12 cellular contexts compared by ENCODE assay signal in genomic region chr22:39066442-39067276, GRCh38. TPM values are rescaled to one million over a fixed set of nuclear protein-coding genes. Genes with fewer than 3 reads are reported as not detected.
DNase-seq lines count a peak whose midpoint lies in the region; ATAC-seq, FAIRE-seq and TF ChIP-seq lines count a peak whose summit lies in the region.
"Not testable (repeated sequence)": the region's sequence is repeated elsewhere in the genome, so short reads cannot be mapped to it uniquely, and the experiment has no call there.
"Had no signal": no experiment of that assay in that cellular context is flagged by ENCODE, and none has a peak within 500 bp of the region (broad histone marks: within the 10 kb centered on the region; RNA-seq: fewer than 3 reads in every experiment).

No MANE protein-coding gene starts in this region.

- H3K4me2 ChIP-seq in BLaER1 = peak overlapping the region; percentile 77
- peak overlapping the region; percentile 79 for H3K4me2 ChIP-seq in SU-DHL-6 (ENCODE audit: low read depth, low read length, poor library complexity, severe bottlenecking)
- peak overlapping the region; percentile 44 for H3K4me2 ChIP-seq in mammary epithelial cell (ENCODE audit: insufficient read depth, low read depth, low read length)

- H3K9ac ChIP-seq in BLaER1 = peak overlapping the region; percentile 28; the same call in 1 of the 2 replicates
- peak overlapping the region; percentile 74 for H3K9ac ChIP-seq in SU-DHL-6 (ENCODE audit: low read length)
- not testable (repeated sequence) for H3K9ac ChIP-seq in mammary epithelial cell (ENCODE audit: insufficient read depth, low read length)

- dilution Hi-C loops in mammary epithelial cell (cut with HindIII; ENCODE audit: low sequenced_read_pairs) = not testable (repeated sequence)

- peak overlapping the region; percentile 73 for H3K27ac ChIP-seq in BLaER1
- peak overlapping the region; percentile 99 for H3K27ac ChIP-seq in SU-DHL-6 (ENCODE audit: low read depth, low read length)
- H3K27ac ChIP-seq in mammary epithelial cell (ENCODE audit: insufficient read depth, low read depth, low read length) = peak overlapping the region; percentile 60

- not testable (repeated sequence) for H2AFZ ChIP-seq in SU-DHL-6 (ENCODE audit: low read depth, low read length, severe bottlenecking)
- H2AFZ ChIP-seq in mammary epithelial cell (ENCODE audit: low read depth, low read length) = peak overlapping the region; percentile 23

- H3K4me3 ChIP-seq in BLaER1 (peak overlapping the region; percentile 14; the same call in 1 of the 2 replicates), SU-DHL-6 (ENCODE audit: insufficient read depth, low read length, poor library complexity, severe bottlenecking) (peak overlapping the region; percentile 53), mononuclear cell (ENCODE audit: low read length) (peak overlapping the region; percentile 42)
- H3K4me3 ChIP-seq in mammary epithelial cell (replicated peaks in 1 of 3; ENCODE audit: insufficient read depth in 1 of 3, low read depth in 2 of 3, low read length in 3 of 3) = not testable (repeated sequence)

- TF ChIP-seq CTCF in SU-DHL-6 (IDR thresholded peaks at IDR 0.05; ENCODE audit: insufficient read depth, low read length, poor library complexity, severe bottlenecking); mammary epithelial cell (conservative IDR thresholded peaks at IDR 0.05 in 1 of 2, IDR thresholded peaks at IDR 0.05 in 1 of 2; ENCODE audit: extremely low read depth in 1 of 2, insufficient read depth in 1 of 2, low read depth in 1 of 2, low read length in 2 of 2): not testable (repeated sequence)

- in situ Hi-C loops in mammary epithelial cell (cut with MboI; ENCODE audit: low sequenced_read_pairs in 2 of 2) = not testable (repeated sequence)

- BruUV-seq in mammary epithelial cell (replicated peaks; lab: Mats Ljungman, UMichigan) = not testable (repeated sequence)

- CTCF ChIA-PET in mammary epithelial cell (lab: Charles Lee; ENCODE audit: low non-redundant PET) = not testable (repeated sequence)

- H3K9me2 ChIP-seq in SU-DHL-6 (replicated peaks; ENCODE audit: insufficient read depth, low read length) = not testable (repeated sequence)

- TF ChIP-seq POLR2A in GM15510 (IDR thresholded peaks at IDR 0.05; ENCODE audit: borderline replicate concordance, extremely low read depth, insufficient read length) = peak; percentile 45

- H3K27me3 ChIP-seq in BLaER1; SU-DHL-6 (ENCODE audit: low read length); mammary epithelial cell (ENCODE audit: insufficient read depth, low read length); mononuclear cell (ENCODE audit: insufficient read depth, low read length): not testable (repeated sequence)

- H3K4me1 ChIP-seq in BLaER1 = peaks cover 47% of the 10 kb centered on the region
- H3K4me1 ChIP-seq in mammary epithelial cell (ENCODE audit: insufficient read depth, low read length) = peaks cover 30% of the 10 kb centered on the region
- H3K4me1 ChIP-seq in mononuclear cell (ENCODE audit: insufficient read depth, low read length) = peaks cover 39% of the 10 kb centered on the region

- not testable (repeated sequence) for H4K20me1 ChIP-seq in BLaER1; SU-DHL-6 (ENCODE audit: low read depth, low read length); mammary epithelial cell (ENCODE audit: insufficient read depth, low read length)

- H3K9me3 ChIP-seq in BLaER1; SU-DHL-6 (ENCODE audit: insufficient read depth, low read length); mammary epithelial cell (replicated peaks; ENCODE audit: insufficient read depth, low read length); mononuclear cell (ENCODE audit: low read depth, low read length): not testable (repeated sequence)

- ATAC-seq in HG02885 (IDR thresholded peaks at IDR 0.05; ENCODE audit: poor library complexity, unreplicated experiment) = peak; percentile 51

- 54% methylated on average over 9 of the region's 9 CpGs for WGBS in mammary epithelial cell (ENCODE audit: low coverage, missing lambda C conversion rate)

- peaks cover 77% of the 10 kb centered on the region for H3F3A ChIP-seq in SU-DHL-6 (ENCODE audit: insufficient read depth)

- intact Hi-C loops in mammary epithelial cell (cut with micrococcal nuclease) = not testable (repeated sequence)

- DNase-seq in GM19239 (ENCODE audit: insufficient read length, low spot score); mammary epithelial cell: not testable (repeated sequence)
- peak; percentile 43 for DNase-seq in M059J (ENCODE audit: low read depth)

- H3K79me2 ChIP-seq in SU-DHL-6 (ENCODE audit: insufficient read depth, low read length) = peaks cover 19% of the 10 kb centered on the region
- not testable (repeated sequence) for H3K79me2 ChIP-seq in mammary epithelial cell (ENCODE audit: insufficient read depth, low read length)

- H3K36me3 ChIP-seq in BLaER1; SU-DHL-6 (ENCODE audit: low read length); mammary epithelial cell (ENCODE audit: insufficient read depth, low read length): not testable (repeated sequence)

- FAIRE-seq in GM19239 (lab: Jason Lieb, UNC) = peak; percentile 98

RNA-seq across cellular contexts. Expression of gene APOBEC3G, which starts 10.4 kb away (rescaled TPM):
- 23.4 and 30.1 TPM in 2 replicates for total RNA-seq in M059J (2014; rRNA removed; shearing (Covaris generic))
- total RNA-seq in mammary epithelial cell (10 to 100 TPM; 14.3 to 26.2 TPM), mononuclear cell (31.3 TPM)
- 50.7 TPM for polyA plus RNA-seq in mammary epithelial cell
- 197 TPM for polyA minus RNA-seq in mammary epithelial cell

RNA-seq across cellular contexts. Expression of gene APOBEC3F, which starts 26.0 kb away (rescaled TPM):
- total RNA-seq in M059J (2014; rRNA removed; shearing (Covaris generic)) = 4.8 and 6.1 TPM in 2 replicates
- 10 to 100 TPM in 1 of 2 donors, 1 to 10 TPM in 1; 3.5 to 16.4 TPM for total RNA-seq in mammary epithelial cell
- polyA plus RNA-seq in mammary epithelial cell = 13.4 TPM
- 26.3 TPM for polyA minus RNA-seq in mammary epithelial cell
- 0.94 TPM for total RNA-seq in mononuclear cell

RNA-seq across cellular contexts. Expression of gene APOBEC3H, which starts 30.4 kb away (rescaled TPM):
- 1.7 TPM in 1 of 2 replicates, not detected in the other for total RNA-seq in M059J (2014; rRNA removed; shearing (Covaris generic))
- total RNA-seq in mammary epithelial cell (under 1 TPM in 1 of 2 donors, not detected in 1; 0.87 TPM), mononuclear cell (1.9 TPM)
- 0.24 TPM for polyA plus RNA-seq in mammary epithelial cell
- polyA minus RNA-seq in mammary epithelial cell = not detected
- total RNA-seq: body of pancreas, dermis blood vessel endothelial cell, endodermal cell, H7 had no signal

RNA-seq across cellular contexts. Expression of gene APOBEC3D, which starts 45.7 kb away (rescaled TPM):
- total RNA-seq in M059J (2014; rRNA removed; shearing (Covaris generic)) = 1.1 and 1.6 TPM in 2 replicates
- total RNA-seq in mammary epithelial cell (under 1 TPM; 0.33 to 0.92 TPM), mononuclear cell (2.5 TPM)
- polyA plus RNA-seq in mammary epithelial cell = 0.53 TPM
- polyA minus RNA-seq in mammary epithelial cell = not detected
- total RNA-seq: body of pancreas had no signal

RNA-seq across cellular contexts. Expression of gene APOBEC3C, which starts 52.6 kb away (rescaled TPM):
- 10.0 and 13.8 TPM in 2 replicates for total RNA-seq in M059J (2014; rRNA removed; shearing (Covaris generic))
- total RNA-seq in mammary epithelial cell (100 to 1,000 TPM in 1 of 2 donors, 10 to 100 TPM in 1; 30.5 to 151 TPM), mononuclear cell (9.2 TPM)
- polyA plus RNA-seq in mammary epithelial cell = 101 TPM
- 89.5 TPM for polyA minus RNA-seq in mammary epithelial cell
